ENCODE assay signal across 23 cellular contexts in the genomic region with DNA sequence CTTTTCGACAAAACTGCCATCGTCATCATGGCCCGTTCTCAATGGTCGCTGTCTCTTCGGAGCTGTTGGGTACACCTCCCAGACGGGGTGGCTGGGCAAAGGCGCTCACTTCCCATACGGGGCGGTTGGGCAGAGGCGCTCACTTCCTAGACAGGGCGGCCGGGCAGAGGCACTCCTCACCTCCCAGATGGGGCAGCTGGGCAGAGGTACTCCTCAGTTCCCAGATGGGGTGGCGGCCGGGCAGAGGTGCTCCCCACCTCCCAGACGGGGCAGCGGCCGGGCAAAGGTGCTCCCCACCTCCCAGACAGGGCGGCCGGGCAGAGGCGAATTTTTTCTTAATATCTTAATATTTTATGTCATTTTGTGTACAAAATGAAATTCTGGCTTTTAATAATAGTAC. TPM values are rescaled to one million over a fixed set of nuclear protein-coding genes. Genes with fewer than 3 reads are reported as not detected.
DNase-seq lines count a peak whose midpoint lies in the region; ATAC-seq, FAIRE-seq and TF ChIP-seq lines count a peak whose summit lies in the region.
"Had no signal": no experiment of that assay in that cellular context is flagged by ENCODE, and none has a peak within 500 bp of the region (broad histone marks: within the 10 kb centered on the region; RNA-seq: fewer than 3 reads in every experiment).

No MANE protein-coding gene starts in this region.

- no peaks in the 10 kb centered on the region for H3K4me1 Mint-ChIP-seq in activated CD4-positive, alpha-beta T cell treated with anti-CD3 and anti-CD28 coated beads for 36 hours
- H3K4me1 Mint-ChIP-seq: CD8-positive, alpha-beta memory T cell had no signal

- no peaks in the 10 kb centered on the region for H3K27me3 Mint-ChIP-seq in activated CD4-positive, alpha-beta T cell treated with anti-CD3 and anti-CD28 coated beads for 36 hours
- H3K27me3 Mint-ChIP-seq: CD4-positive, alpha-beta memory T cell; CD4-positive, CD25-positive, alpha-beta regulatory T cell; CD8-positive, alpha-beta memory T cell had no signal

- no peak for FAIRE-seq in kidney (lab: Jason Lieb, UNC)
- FAIRE-seq: G401.6, GM12891, GM19239 had no signal

- peaks cover 4% of the 10 kb centered on the region for H3K9me3 Mint-ChIP-seq in activated CD4-positive, alpha-beta T cell treated with anti-CD3 and anti-CD28 coated beads for 36 hours (ENCODE audit: low read depth)

- no peak overlapping the region for H3K27ac Mint-ChIP-seq in activated CD4-positive, alpha-beta T cell treated with anti-CD3 and anti-CD28 coated beads for 36 hours
- H3K27ac Mint-ChIP-seq: CD4-positive, alpha-beta memory T cell; CD8-positive, alpha-beta memory T cell had no signal

- no peak overlapping the region for H3K4me3 ChIP-seq in kidney (ENCODE audit: low read length in 2 of 2)
- H3K4me3 ChIP-seq: BLaER1 had no signal

- peaks cover 57% of the 10 kb centered on the region for H3K36me3 Mint-ChIP-seq in activated CD4-positive, alpha-beta T cell treated with anti-CD3 and anti-CD28 coated beads for 36 hours (ENCODE audit: low read depth)

- H3K27ac ChIP-seq in kidney (ENCODE audit: low read depth in 2 of 2, low read length in 2 of 2), result no peak overlapping the region
- H3K27ac ChIP-seq: BLaER1 had no signal

- intact Hi-C loops in kidney (cut with DNase I) (no loop called here), posterior vena cava (cut with DNase I) (no loop called here)
- intact Hi-C loops in activated CD4-positive, alpha-beta T cell treated with anti-CD3 and anti-CD28 coated beads for 36 hours (cut with DNase I, micrococcal nuclease), result no loop called here

- DNase-seq in kidney, result peak; percentile 72
- peak; percentile 73 for DNase-seq in posterior vena cava (ENCODE audit: low spot score)
- DNase-seq in cerebellar nuclear complex (lab: John Stamatoyannopoulos, UW), result no peak
- no peak for DNase-seq in activated CD4-positive, alpha-beta T cell treated with anti-CD3 and anti-CD28 coated beads for 36 hours
- DNase-seq: 8988T; ACHN; BE2C; C1 segment of cervical spinal cord; CD4-positive, alpha-beta memory T cell; CD4-positive, CD25-positive, alpha-beta regulatory T cell; CD8-positive, alpha-beta memory T cell; COR-L47; DMS 273 treated with DMSO at 0.1 percent for 48 hours; DMS153; DMS53; DMS79; GF-D8 had no signal

- CTCF ChIA-PET in activated CD4-positive, alpha-beta T cell treated with anti-CD3 and anti-CD28 coated beads for 36 hours (lab: Charles Lee), result no interaction called here

- no peak overlapping the region for H3K9ac ChIP-seq in kidney (ENCODE audit: low read length in 2 of 2)
- H3K9ac ChIP-seq: BLaER1 had no signal

- peaks cover 0 to 3% of the 10 kb centered on the region in 2 donors for H3K36me3 ChIP-seq in kidney (ENCODE audit: control insufficient read depth in 1 of 2, insufficient read depth in 2 of 2, low read length in 2 of 2)
- H3K36me3 ChIP-seq: BE2C had no signal

- POLR2A ChIA-PET in activated CD4-positive, alpha-beta T cell treated with anti-CD3 and anti-CD28 coated beads for 36 hours (lab: Charles Lee), result no interaction called here

- no peak for TF ChIP-seq CTCF in kidney (IDR thresholded peaks at IDR 0.05; ENCODE audit: borderline replicate concordance, extremely low read depth, insufficient read depth)

- no peak for ATAC-seq in activated CD4-positive, alpha-beta T cell treated with anti-CD3 and anti-CD28 coated beads for 36 hours
- ATAC-seq in SK-N-SH treated with all-trans-retinoic acid at 6 μM for 48 hours, result no peak

- no peaks in the 10 kb centered on the region for H3K4me1 ChIP-seq in kidney (ENCODE audit: control insufficient read depth in 1 of 2, insufficient read depth in 1 of 2, low read depth in 1 of 2, low read length in 2 of 2)
- H3K4me1 ChIP-seq: BE2C, BLaER1 had no signal

- H3K4me3 Mint-ChIP-seq in activated CD4-positive, alpha-beta T cell treated with anti-CD3 and anti-CD28 coated beads for 36 hours, result no peak overlapping the region
- H3K4me3 Mint-ChIP-seq: CD14-positive monocyte; CD4-positive, alpha-beta memory T cell; CD4-positive, CD25-positive, alpha-beta regulatory T cell; CD8-positive, alpha-beta memory T cell had no signal

- no peaks in the 10 kb centered on the region for H3K9me3 ChIP-seq in kidney (ENCODE audit: control insufficient read depth in 1 of 2, low read length in 2 of 2)
- H3K9me3 ChIP-seq: BE2C had no signal

TF ChIP-seq in SK-N-SH treated with all-trans-retinoic acid at 6 μM for 48 hours, 23 proteins besides CTCF, POLR2A, EP300 and RAD21:
- TF ChIP-seq PPARA (CRISPR knock-in tag; IDR thresholded peaks at IDR 0.05; ENCODE audit: borderline replicate concordance) (no peak), ZFP30 (CRISPR knock-in tag; IDR thresholded peaks at IDR 0.05) (no peak), TOX (CRISPR knock-in tag; IDR thresholded peaks at IDR 0.05; ENCODE audit: borderline replicate concordance) (no peak), BACH2 (CRISPR knock-in tag; IDR thresholded peaks at IDR 0.05; ENCODE audit: borderline replicate concordance) (no peak), ISL1 (CRISPR knock-in tag; IDR thresholded peaks at IDR 0.05) (no peak), TCF4 (CRISPR knock-in tag; IDR thresholded peaks at IDR 0.05; ENCODE audit: borderline replicate concordance) (no peak), ZNF565 (CRISPR knock-in tag; conservative IDR thresholded peaks at IDR 0.05; ENCODE audit: low read depth) (no peak), ZFP3 (CRISPR knock-in tag; IDR thresholded peaks at IDR 0.05) (no peak), ZNF8 (CRISPR knock-in tag; IDR thresholded peaks at IDR 0.05) (no peak), ZNF70 (CRISPR knock-in tag; IDR thresholded peaks at IDR 0.05) (no peak), ESRRG (CRISPR knock-in tag; IDR thresholded peaks at IDR 0.05) (no peak), CSDC2 (CRISPR knock-in tag; IDR thresholded peaks at IDR 0.05) (no peak)
- TF ChIP-seq, protein P1, sequence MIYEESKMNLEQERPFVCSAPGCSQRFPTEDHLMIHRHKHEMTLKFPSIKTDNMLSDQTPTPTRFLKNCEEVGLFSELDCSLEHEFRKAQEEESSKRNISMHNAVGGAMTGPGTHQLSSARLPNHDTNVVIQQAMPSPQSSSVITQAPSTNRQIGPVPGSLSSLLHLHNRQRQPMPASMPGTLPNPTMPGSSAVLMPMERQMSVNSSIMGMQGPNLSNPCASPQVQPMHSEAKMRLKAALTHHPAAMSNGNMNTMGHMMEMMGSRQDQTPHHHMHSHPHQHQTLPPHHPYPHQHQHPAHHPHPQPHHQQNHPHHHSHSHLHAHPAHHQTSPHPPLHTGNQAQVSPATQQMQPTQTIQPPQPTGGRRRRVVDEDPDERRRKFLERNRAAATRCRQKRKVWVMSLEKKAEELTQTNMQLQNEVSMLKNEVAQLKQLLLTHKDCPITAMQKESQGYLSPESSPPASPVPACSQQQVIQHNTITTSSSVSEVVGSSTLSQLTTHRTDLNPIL (CRISPR knock-in tag; IDR thresholded peaks at IDR 0.05; ENCODE audit: low read depth), result no peak
- TF ChIP-seq, protein P2, sequence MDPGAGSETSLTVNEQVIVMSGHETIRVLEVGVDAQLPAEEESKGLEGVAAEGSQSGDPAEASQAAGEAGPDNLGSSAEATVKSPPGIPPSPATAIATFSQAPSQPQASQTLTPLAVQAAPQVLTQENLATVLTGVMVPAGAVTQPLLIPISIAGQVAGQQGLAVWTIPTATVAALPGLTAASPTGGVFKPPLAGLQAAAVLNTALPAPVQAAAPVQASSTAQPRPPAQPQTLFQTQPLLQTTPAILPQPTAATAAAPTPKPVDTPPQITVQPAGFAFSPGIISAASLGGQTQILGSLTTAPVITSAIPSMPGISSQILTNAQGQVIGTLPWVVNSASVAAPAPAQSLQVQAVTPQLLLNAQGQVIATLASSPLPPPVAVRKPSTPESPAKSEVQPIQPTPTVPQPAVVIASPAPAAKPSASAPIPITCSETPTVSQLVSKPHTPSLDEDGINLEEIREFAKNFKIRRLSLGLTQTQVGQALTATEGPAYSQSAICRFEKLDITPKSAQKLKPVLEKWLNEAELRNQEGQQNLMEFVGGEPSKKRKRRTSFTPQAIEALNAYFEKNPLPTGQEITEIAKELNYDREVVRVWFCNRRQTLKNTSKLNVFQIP (CRISPR knock-in tag; IDR thresholded peaks at IDR 0.05; ENCODE audit: borderline replicate concordance, low read depth), result no peak

RNA-seq across cellular contexts. Expression of a gene that starts 44.5 kb away (rescaled TPM):
- total RNA-seq in kidney, result 64.0 TPM
- polyA plus RNA-seq in kidney (ENCODE audit: insufficient read depth, low read depth, low replicate concordance), result 14.9 TPM
- 10 to 100 TPM; 41.4 to 47.6 TPM for total RNA-seq in posterior vena cava
- total RNA-seq in activated CD4-positive, alpha-beta T cell treated with anti-CD3 and anti-CD28 coated beads for 36 hours, result 10 to 100 TPM; 51.6 to 57.9 TPM

Comparison
In these comparisons a context has a peak if more than half of its experiments do, and no peak if none do; other contexts are left out.
1. DNase-seq: peak in kidney (single experiment) and posterior vena cava (single experiment); none in cerebellar nuclear complex (0 of 2) and activated CD4-positive, alpha-beta T cell treated with anti-CD3 and anti-CD28 coated beads for 36 hours (single experiment).